ENCODE assay signal across 11 cellular contexts in the genomic region with DNA sequence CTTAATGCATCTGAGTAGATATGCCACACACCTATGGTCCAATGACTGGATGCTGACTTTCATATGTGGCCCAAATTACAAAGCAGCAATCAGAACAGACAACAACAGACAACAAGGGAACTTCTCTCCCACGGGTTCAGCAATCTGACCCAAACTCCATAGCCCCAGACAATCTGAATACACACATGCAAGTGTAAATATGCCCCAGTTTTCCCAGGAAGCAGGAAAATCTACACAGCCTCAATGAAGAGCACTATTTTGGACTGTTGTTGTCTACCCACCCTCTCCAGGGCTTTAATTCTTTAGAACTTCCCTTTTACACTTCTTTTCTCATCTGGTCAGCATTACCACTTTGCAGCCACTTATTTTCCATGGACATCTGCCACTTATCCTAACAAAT. TPM values are rescaled to one million over a fixed set of nuclear protein-coding genes. Genes with fewer than 3 reads are reported as not detected.
DNase-seq lines count a peak whose midpoint lies in the region; ATAC-seq, FAIRE-seq and TF ChIP-seq lines count a peak whose summit lies in the region.
"Had no signal": no experiment of that assay in that cellular context is flagged by ENCODE, and none has a peak within 500 bp of the region (broad histone marks: within the 10 kb centered on the region; RNA-seq: fewer than 3 reads in every experiment).

No MANE protein-coding gene starts in this region.

- ATAC-seq in CD8-positive, alpha-beta T cell: no peak
- ATAC-seq in PC-3 (no peak), HG02623 (IDR thresholded peaks at IDR 0.05; ENCODE audit: unreplicated experiment) (no peak), GM21619 (IDR thresholded peaks at IDR 0.05; ENCODE audit: unreplicated experiment) (no peak)

- peaks cover 44% of the 10 kb centered on the region for H4K20me1 ChIP-seq in PC-3 (ENCODE audit: low read length)
- H4K20me1 ChIP-seq in osteoblast (ENCODE audit: insufficient read depth, low read length): peaks cover 17% of the 10 kb centered on the region

- H3K27ac Mint-ChIP-seq in CD8-positive, alpha-beta T cell: peak overlapping the region; percentile 74

- TF ChIP-seq CTCF in CD8-positive, alpha-beta T cell (IDR thresholded peaks at IDR 0.05): no peak
- TF ChIP-seq CTCF in PC-3 (conservative IDR thresholded peaks at IDR 0.05; ENCODE audit: low read depth, low read length) (no peak), coronary artery (IDR thresholded peaks at IDR 0.05) (no peak), osteoblast (IDR thresholded peaks at IDR 0.05; ENCODE audit: extremely low read depth, low read depth, low read length) (no peak)

- H3K36me3 Mint-ChIP-seq in CD8-positive, alpha-beta T cell: peaks cover 18% of the 10 kb centered on the region

- H2AFZ ChIP-seq in PC-3 (ENCODE audit: low read length): no peak overlapping the region
- no peak overlapping the region for H2AFZ ChIP-seq in osteoblast (ENCODE audit: low read length)

- no peak overlapping the region for H3K4me3 ChIP-seq in CD8-positive, alpha-beta T cell (ENCODE audit: low read depth, low read length)
- H3K4me3 ChIP-seq in PC-3 (ENCODE audit: low read length) (peak overlapping the region; percentile 68), coronary artery (peak overlapping the region; percentile 98), osteoblast (ENCODE audit: insufficient read depth, low read length) (no peak overlapping the region)

- peaks cover 35% of the 10 kb centered on the region for H3K4me1 ChIP-seq in CD8-positive, alpha-beta T cell (ENCODE audit: insufficient read depth, low read length)
- peaks cover 52% of the 10 kb centered on the region for H3K4me1 ChIP-seq in PC-3 (ENCODE audit: insufficient read depth, low read length)
- H3K4me1 ChIP-seq in osteoblast (ENCODE audit: insufficient read depth, low read length): peaks cover 25% of the 10 kb centered on the region

- intact Hi-C loops in CD8-positive, alpha-beta T cell (cut with DNase I, micrococcal nuclease): loop anchor here in 1 of 2 experiments (5.0 kb wide), 1 partner anchor 117 kb away; no protein-coding TSS in a partner anchor
- intact Hi-C loops in PC-3 (cut with micrococcal nuclease): loop anchor here (5.0 kb wide), 2 partner anchors 207 to 327 kb away; partner anchors contain the start of gene CREM

- no TSS peak for BruUV-seq in PC-3 (replicated peaks; lab: Mats Ljungman, UMichigan)

- no peaks in the 10 kb centered on the region for H3K9me3 Mint-ChIP-seq in CD8-positive, alpha-beta T cell

- peak overlapping the region; percentile 1; the same call in 1 of the 2 replicates for H3K9ac ChIP-seq in PC-3 (ENCODE audit: low read length)

- H3F3A ChIP-seq in PC-3 (ENCODE audit: low read length, unreplicated experiment): peaks cover 12% of the 10 kb centered on the region

- peak overlapping the region; percentile 75 for H3K4me2 ChIP-seq in PC-3 (ENCODE audit: low read length)
- peak overlapping the region; percentile 84 for H3K4me2 ChIP-seq in osteoblast (ENCODE audit: insufficient read depth, low read length)

- CTCF ChIA-PET in CD8-positive, alpha-beta T cell (lab: Charles Lee): no interaction called here
- CTCF ChIA-PET in PC-3 (lab: Charles Lee): no interaction called here

- no peak for FAIRE-seq in HTR-8/SVneo (lab: Jason Lieb, UNC)

- no peak for DNase-seq in CD8-positive, alpha-beta T cell
- peak; percentile 31 for DNase-seq in PC-3
- no peak for DNase-seq in coronary artery (ENCODE audit: low spot score)
- DNase-seq in osteoblast (ENCODE audit: insufficient read length, low spot score, missing footprints): no peak
- no peak for DNase-seq in NOMO-1 treated with dmso at 0.1 percent for 144 hours (lab: John Stamatoyannopoulos, UW; ENCODE audit: unreplicated experiment)
- DNase-seq in HTR-8/SVneo (ENCODE audit: insufficient read length, low spot score): no peak
- DNase-seq: activated CD4-positive, alpha-beta T cell treated with anti-CD3 and anti-CD28 coated beads for 4 hours; cerebellar nuclear complex; NCI-H187 treated with DMSO at 0.1 percent for 48 hours had no signal

- H3K79me2 ChIP-seq in PC-3 (ENCODE audit: low read length): peaks cover 87% of the 10 kb centered on the region
- peaks cover 86% of the 10 kb centered on the region for H3K79me2 ChIP-seq in osteoblast (ENCODE audit: insufficient read depth, low read length)

- H3K36me3 ChIP-seq in CD8-positive, alpha-beta T cell (ENCODE audit: insufficient read depth, low read length): no peaks in the 10 kb centered on the region
- H3K36me3 ChIP-seq in PC-3 (ENCODE audit: low read depth, low read length) (peaks cover 19% of the 10 kb centered on the region), osteoblast (ENCODE audit: insufficient read depth, low read length) (no peaks in the 10 kb centered on the region)

- no peaks in the 10 kb centered on the region for H3K27me3 Mint-ChIP-seq in CD8-positive, alpha-beta T cell (ENCODE audit: low read depth)

- peak overlapping the region; percentile 73 for H3K4me3 Mint-ChIP-seq in CD8-positive, alpha-beta T cell

- POLR2A ChIA-PET in CD8-positive, alpha-beta T cell (lab: Charles Lee): no interaction called here
- POLR2A ChIA-PET in PC-3 (lab: Charles Lee; ENCODE audit: unreplicated experiment): interaction anchor here (0.5 kb wide), 2 partner anchors 159 to 289 kb away, joined by 3 to 4 read pairs; no protein-coding TSS in a partner anchor

- no peaks in the 10 kb centered on the region for H3K27me3 ChIP-seq in CD8-positive, alpha-beta T cell (ENCODE audit: insufficient read depth, low read length)
- H3K27me3 ChIP-seq in PC-3 (ENCODE audit: low read length) (no peaks in the 10 kb centered on the region), osteoblast (ENCODE audit: insufficient read depth, low read length) (no peaks in the 10 kb centered on the region)

- no peak overlapping the region for H3K27ac ChIP-seq in CD8-positive, alpha-beta T cell (ENCODE audit: low read depth, low read length)
- H3K27ac ChIP-seq in PC-3 (ENCODE audit: low read length) (peak overlapping the region; percentile 2), coronary artery (no peak overlapping the region), osteoblast (ENCODE audit: low read depth, low read length) (no peak overlapping the region)

- no peaks in the 10 kb centered on the region for H3K9me3 ChIP-seq in CD8-positive, alpha-beta T cell (ENCODE audit: low read length)
- H3K9me3 ChIP-seq in PC-3 (ENCODE audit: low read length) (no peaks in the 10 kb centered on the region), osteoblast (ENCODE audit: low read depth, low read length) (no peaks in the 10 kb centered on the region)

- peaks cover 69% of the 10 kb centered on the region for H3K4me1 Mint-ChIP-seq in CD8-positive, alpha-beta T cell (ENCODE audit: low read depth)

- H3K9me2 ChIP-seq in PC-3 (replicated peaks; ENCODE audit: low read length): no peaks in the 10 kb centered on the region

RNA-seq across cellular contexts. Expression of gene CCNY, which starts 2.0 kb away (rescaled TPM):
- 10 to 100 TPM; 75.3 to 77.3 TPM for total RNA-seq in CD8-positive, alpha-beta T cell
- total RNA-seq in PC-3 (2014; rRNA removed): 145 and 146 TPM in 2 replicates
- total RNA-seq in osteoblast: 53.2 and 63.9 TPM in 2 replicates

Comparison
In these comparisons a context has a peak if more than half of its experiments do, and no peak if none do; other contexts are left out.
1. H3K4me3 ChIP-seq: peak in PC-3 (single experiment) and coronary artery (single experiment); none in CD8-positive, alpha-beta T cell (single experiment) and osteoblast (single experiment).